ENCODE assay signal across 19 cellular contexts in the genomic region with DNA sequence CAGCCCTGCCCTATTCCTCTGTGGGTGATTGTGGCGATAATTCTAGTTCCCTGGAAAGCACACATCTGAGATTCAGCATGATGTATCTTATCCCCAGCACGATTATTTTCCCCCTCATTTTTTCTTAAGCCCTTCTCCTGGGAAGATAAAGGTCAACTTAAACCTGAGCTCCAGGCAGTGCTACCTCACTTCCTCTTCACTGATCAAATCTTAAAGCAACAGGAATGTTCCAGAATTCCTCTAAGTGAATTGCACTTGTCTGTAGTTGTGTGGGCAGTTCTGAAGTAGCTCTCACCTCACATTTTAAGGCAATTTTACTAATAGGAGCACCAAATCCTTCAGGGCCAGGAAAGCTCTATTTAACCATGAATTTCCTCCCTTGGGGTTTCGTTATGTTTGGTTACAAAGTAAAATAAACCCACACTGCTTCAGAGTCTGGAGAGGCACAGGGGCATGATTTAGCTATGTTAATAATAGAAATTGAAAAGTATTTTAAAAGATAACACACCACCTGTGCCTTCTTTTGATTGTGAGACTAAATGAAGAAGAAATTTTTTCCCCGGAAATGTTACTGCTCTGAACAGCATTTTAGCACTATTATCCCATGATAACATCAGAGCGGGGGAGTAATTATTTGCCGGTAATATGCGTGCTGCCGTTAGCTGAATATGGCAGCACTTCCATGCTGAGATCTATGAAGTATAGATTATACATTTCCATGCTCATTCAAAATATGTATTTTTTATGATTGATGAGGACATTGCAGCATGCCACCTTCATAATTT.
"Had no signal": no experiment of that assay in that cellular context is flagged by ENCODE, and none has a peak within 500 bp of the region (broad histone marks: within the 10 kb centered on the region; RNA-seq: fewer than 3 reads in every experiment).

No MANE protein-coding gene starts in this region.

- H3K27ac Mint-ChIP-seq: effector memory CD8-positive, alpha-beta T cell; naive thymus-derived CD4-positive, alpha-beta T cell; nephron progenitor cell; stimulated activated effector memory CD8-positive, alpha-beta T cell treated with anti-CD3 and anti-CD28 coated beads, Interleukin-12 subunit alpha, Interleukin-12 subunit beta, amount 100 ng/mL, for 72 hours had no signal

- H3K79me2 ChIP-seq: hepatocyte, parathyroid adenoma had no signal

- H3K36me3 Mint-ChIP-seq: naive thymus-derived CD4-positive, alpha-beta T cell; stimulated activated effector memory CD8-positive, alpha-beta T cell treated with anti-CD3 and anti-CD28 coated beads, Interleukin-12 subunit alpha, Interleukin-12 subunit beta, amount 100 ng/mL, for 72 hours had no signal

- ATAC-seq: effector memory CD8-positive, alpha-beta T cell; left cardiac atrium; naive thymus-derived CD4-positive, alpha-beta T cell; psoas muscle; right lobe of liver; stimulated activated effector memory CD8-positive, alpha-beta T cell treated with anti-CD3 and anti-CD28 coated beads, Interleukin-12 subunit alpha, Interleukin-12 subunit beta, amount 100 ng/mL, for 72 hours; stimulated activated naive CD8-positive, alpha-beta T cell treated with anti-CD3 and anti-CD28 coated beads, Interleukin-15, Interleukin-2, amounts not matched to agents 100 U/mL and 50 U/mL, for 24 hours had no signal

- DNase-seq: cortex of kidney; effector memory CD8-positive, alpha-beta T cell; foreskin melanocyte; head of caudate nucleus; kidney; left cardiac atrium; naive thymus-derived CD4-positive, alpha-beta T cell; nephron progenitor cell; psoas muscle; retina; right lobe of liver; stimulated activated CD4-positive, alpha-beta T cell treated with anti-CD3 and anti-CD28 coated beads, Interleukin-4, amount 100 ng/mL, for 1 hour; stimulated activated CD8-positive, alpha-beta memory T cell treated with anti-CD3 and anti-CD28 coated beads, Interleukin-4, amount 100 ng/mL, for 48 hours; stimulated activated naive CD8-positive, alpha-beta T cell treated with anti-CD3 and anti-CD28 coated beads, Interleukin-15, Interleukin-2, amounts not matched to agents 100 U/mL and 50 U/mL, for 24 hours; transverse colon had no signal

- H3K27me3 ChIP-seq: right lobe of liver, suprapubic skin, transverse colon had no signal

- H3K4me3 Mint-ChIP-seq: effector memory CD8-positive, alpha-beta T cell; naive thymus-derived CD4-positive, alpha-beta T cell; nephron progenitor cell; stimulated activated effector memory CD8-positive, alpha-beta T cell treated with anti-CD3 and anti-CD28 coated beads, Interleukin-12 subunit alpha, Interleukin-12 subunit beta, amount 100 ng/mL, for 72 hours had no signal

- H2AFZ ChIP-seq: hepatocyte, parathyroid adenoma had no signal

- H3K4me1 ChIP-seq: parathyroid adenoma, right lobe of liver, suprapubic skin, transverse colon had no signal

- H3K9ac ChIP-seq: parathyroid adenoma had no signal

- H3K4me3 ChIP-seq: hepatocyte, psoas muscle, right lobe of liver, suprapubic skin, transverse colon had no signal

- H3K36me3 ChIP-seq: right lobe of liver, suprapubic skin, transverse colon had no signal

- H3K9me3 ChIP-seq: psoas muscle, right lobe of liver, suprapubic skin, transverse colon had no signal

- H3K4me2 ChIP-seq: hepatocyte had no signal

- H3K4me1 Mint-ChIP-seq: naive thymus-derived CD4-positive, alpha-beta T cell; stimulated activated effector memory CD8-positive, alpha-beta T cell treated with anti-CD3 and anti-CD28 coated beads, Interleukin-12 subunit alpha, Interleukin-12 subunit beta, amount 100 ng/mL, for 72 hours had no signal

- H3K27ac ChIP-seq: hepatocyte, parathyroid adenoma, psoas muscle, right lobe of liver, suprapubic skin, transverse colon had no signal

- H3K9me3 Mint-ChIP-seq: effector memory CD8-positive, alpha-beta T cell; nephron progenitor cell; stimulated activated effector memory CD8-positive, alpha-beta T cell treated with anti-CD3 and anti-CD28 coated beads, Interleukin-12 subunit alpha, Interleukin-12 subunit beta, amount 100 ng/mL, for 72 hours had no signal
